Comparison of ENCODE assay signal across 8 cellular contexts in genomic region chr15:30470594-30471365, GRCh38. TPM values are rescaled to one million over a fixed set of nuclear protein-coding genes. Genes with fewer than 3 reads are reported as not detected.
A peak's percentile ranks its signal among the peaks of the same experiment; 100 is the strongest.
DNase-seq lines count a peak whose midpoint lies in the region; ATAC-seq and TF ChIP-seq lines count a peak whose summit lies in the region.
"Not testable (repeated sequence)": the region's sequence is repeated elsewhere in the genome, so short reads cannot be mapped to it uniquely, and the experiment has no call there.

No MANE protein-coding gene starts in this region.

- peak; percentile 82 for ATAC-seq in GM19467 (IDR thresholded peaks at IDR 0.05; ENCODE audit: unreplicated experiment)
- ATAC-seq in HG03025 (IDR thresholded peaks at IDR 0.05; ENCODE audit: low FRiP score, unreplicated experiment): peak; percentile 63
- peak; percentile 92 to 93 for ATAC-seq in activated T-cell treated with anti-CD3 and anti-CD28 coated beads, Interleukin-2, amount 50 U/mL, for 72 hours (replicated peaks in 1 of 2)

- POLR2A ChIA-PET in SK-N-SH (lab: Yijun Ruan, JAX): not testable (repeated sequence)

- not testable (repeated sequence) for H3K4me1 Mint-ChIP-seq in activated T-cell treated with anti-CD3 and anti-CD28 coated beads, Interleukin-2, amount 50 U/mL, for 72 hours (ENCODE audit: low read depth)

- not testable (repeated sequence) for TF ChIP-seq CTCF in SK-N-SH (IDR thresholded peaks at IDR 0.05); fibroblast of the aortic adventitia (IDR thresholded peaks at IDR 0.05; ENCODE audit: insufficient read depth, low read length)
- TF ChIP-seq CTCF in neutrophil (IDR thresholded peaks at IDR 0.05): peak; percentile 25

- peak overlapping the region in 9 of 11 experiments; percentile 56 to 76 (median 72); a peak in 17 of 22 replicates for H3K9ac ChIP-seq in BLaER1 treated with 17β-estradiol and CSF1 and Interleukin-3, amounts not matched to agents 10 nM and 100 nM
- peak overlapping the region; percentile 43; the same call in 1 of the 2 replicates for H3K9ac ChIP-seq in SK-N-SH

- H3K4me1 ChIP-seq in BLaER1 treated with 17β-estradiol and CSF1 and Interleukin-3, amounts not matched to agents 10 nM and 100 nM; SK-N-SH (ENCODE audit: control insufficient read depth in 1 of 2, insufficient read depth in 2 of 2, low read depth in 1 of 2, low read length in 1 of 2); neutrophil (ENCODE audit: control insufficient read depth in 1 of 2, insufficient read depth in 1 of 2, low read depth in 1 of 2, low read length in 1 of 2): not testable (repeated sequence)

- H3K9me2 ChIP-seq in SK-N-SH: not testable (repeated sequence)

- not testable (repeated sequence) for DNase-seq in SK-N-SH; fibroblast of the aortic adventitia (ENCODE audit: low read depth)
- DNase-seq in activated T-cell treated with anti-CD3 and anti-CD28 coated beads, Interleukin-2, amount 50 U/mL, for 72 hours: peak; percentile 71 to 75
- peak; percentile 9 to 36 for DNase-seq in stimulated activated CD8-positive, alpha-beta memory T cell treated with anti-CD3 and anti-CD28 coated beads, Interleukin-2, amount 100 ng/mL, for 1 hour (ENCODE audit: low read depth in 2 of 2)

- not testable (repeated sequence) for H4K20me1 ChIP-seq in BLaER1 treated with 17β-estradiol and CSF1 and Interleukin-3, amounts not matched to agents 10 nM and 100 nM; SK-N-SH (ENCODE audit: insufficient read depth)

- H3K79me2 ChIP-seq in SK-N-SH (ENCODE audit: insufficient read depth): not testable (repeated sequence)

- CTCF ChIA-PET in SK-N-SH (lab: Yijun Ruan, JAX): not testable (repeated sequence)

- 0% methylated on average over 7 of the region's 89 CpGs for WGBS in SK-N-SH (ENCODE audit: low lambda C conversion rate)

- not testable (repeated sequence) for TF ChIP-seq RAD21 in SK-N-SH (IDR thresholded peaks at IDR 0.05; ENCODE audit: low read length)

- H3K27ac ChIP-seq in BLaER1 treated with 17β-estradiol and CSF1 and Interleukin-3, amounts not matched to agents 10 nM and 100 nM: peak overlapping the region in 9 of 11 experiments; percentile 41 to 72 (median 64); a peak in 14 of 22 replicates
- not testable (repeated sequence) for H3K27ac ChIP-seq in SK-N-SH (ENCODE audit: low read depth in 2 of 2, low read length in 1 of 2)
- H3K27ac ChIP-seq in neutrophil: peak overlapping the region; percentile 69

- peak overlapping the region; percentile 44 to 69 (median 58) for H3K4me3 ChIP-seq in BLaER1 treated with 17β-estradiol and CSF1 and Interleukin-3, amounts not matched to agents 10 nM and 100 nM
- H3K4me3 ChIP-seq in SK-N-SH (ENCODE audit: low read depth in 2 of 2, low read length in 1 of 2) (peak overlapping the region in 1 of 2 experiments; percentile 37; a peak in 2 of 4 replicates), fibroblast of the aortic adventitia (ENCODE audit: low read depth, low read length) (peak overlapping the region; percentile 46), neutrophil (ENCODE audit: low read depth in 1 of 2, low read length in 1 of 2) (peak overlapping the region; percentile 32 to 40)

- H2AFZ ChIP-seq in SK-N-SH (ENCODE audit: low read depth): not testable (repeated sequence)

- H3K9me3 ChIP-seq in BLaER1 treated with 17β-estradiol and CSF1 and Interleukin-3, amounts not matched to agents 10 nM and 100 nM (replicated peaks in 1 of 11); SK-N-SH; neutrophil: not testable (repeated sequence)

- not testable (repeated sequence) for H3K27ac Mint-ChIP-seq in activated T-cell treated with anti-CD3 and anti-CD28 coated beads, Interleukin-2, amount 50 U/mL, for 72 hours

- H3K9me3 Mint-ChIP-seq in activated T-cell treated with anti-CD3 and anti-CD28 coated beads, Interleukin-2, amount 50 U/mL, for 72 hours: not testable (repeated sequence)

- not testable (repeated sequence) for H3K36me3 Mint-ChIP-seq in activated T-cell treated with anti-CD3 and anti-CD28 coated beads, Interleukin-2, amount 50 U/mL, for 72 hours (ENCODE audit: insufficient read depth in 2 of 2)

- H3K27me3 Mint-ChIP-seq in activated T-cell treated with anti-CD3 and anti-CD28 coated beads, Interleukin-2, amount 50 U/mL, for 72 hours (ENCODE audit: low read depth): not testable (repeated sequence)

- not testable (repeated sequence) for H3K4me2 ChIP-seq in BLaER1 treated with 17β-estradiol and CSF1 and Interleukin-3, amounts not matched to agents 10 nM and 100 nM; SK-N-SH

- not testable (repeated sequence) for H3K27me3 ChIP-seq in BLaER1 treated with 17β-estradiol and CSF1 and Interleukin-3, amounts not matched to agents 10 nM and 100 nM; SK-N-SH (ENCODE audit: insufficient read depth); neutrophil

- not testable (repeated sequence) for H3K4me3 Mint-ChIP-seq in activated T-cell treated with anti-CD3 and anti-CD28 coated beads, Interleukin-2, amount 50 U/mL, for 72 hours

- H3K36me3 ChIP-seq in BLaER1 treated with 17β-estradiol and CSF1 and Interleukin-3, amounts not matched to agents 10 nM and 100 nM; SK-N-SH (replicated peaks in 1 of 2; ENCODE audit: control insufficient read depth in 1 of 2, insufficient read depth in 2 of 2, low read length in 1 of 2); neutrophil: not testable (repeated sequence)

- not testable (repeated sequence) for TF ChIP-seq EP300 in SK-N-SH (IDR thresholded peaks at IDR 0.05; ENCODE audit: borderline replicate concordance in 1 of 2, low read depth in 1 of 2, low read length in 1 of 2)

- H3F3A ChIP-seq in SK-N-SH (replicated peaks; ENCODE audit: insufficient read depth): not testable (repeated sequence)

RNA-seq across cellular contexts. Expression of gene GOLGA8R, which starts 56.7 kb away (rescaled TPM):
- polyA plus RNA-seq in SK-N-SH (2012; rRNA removed): 0.76 and 0.86 TPM in 2 replicates
- 0.26 and 0.33 TPM in 2 replicates for polyA plus RNA-seq in SK-N-SH (2012; cell fraction: cytosol; rRNA removed)
- 3.2 and 6.0 TPM in 2 replicates for polyA plus RNA-seq in SK-N-SH (2012; cell fraction: nucleus; rRNA removed)
- 1 to 10 TPM; 2.6 to 2.7 TPM for total RNA-seq in activated T-cell treated with anti-CD3 and anti-CD28 coated beads, Interleukin-2, amount 50 U/mL, for 72 hours
- 0.33 and 2.3 TPM in 2 replicates for total RNA-seq in fibroblast of the aortic adventitia (ENCODE audit: low replicate concordance)
